In genomic region chr7:46811529-46811928, GRCh38 we compare ENCODE assay signal across 11 cellular contexts.
A peak's percentile ranks its signal among the peaks of the same experiment; 100 is the strongest.
DNase-seq lines count a peak whose midpoint lies in the region; FAIRE-seq and TF ChIP-seq lines count a peak whose summit lies in the region.
"Had no signal": no experiment of that assay in that cellular context is flagged by ENCODE, and none has a peak within 500 bp of the region (broad histone marks: within the 10 kb centered on the region; RNA-seq: fewer than 3 reads in every experiment).

No MANE protein-coding gene starts in this region.

- H4K91ac ChIP-seq in mesenchymal stem cell (ENCODE audit: low read length) = peak overlapping the region; percentile 12

- H3K4ac ChIP-seq in mesenchymal stem cell (ENCODE audit: low read depth in 1 of 2, low read length in 2 of 2) = peak overlapping the region in 1 of 2 experiments; percentile 76

- peak overlapping the region; percentile 85 to 96 for H2BK12ac ChIP-seq in mesenchymal stem cell (ENCODE audit: low read length in 2 of 2)

- H2AK5ac ChIP-seq in mesenchymal stem cell (ENCODE audit: low read length, severe bottlenecking) = peak overlapping the region; percentile 12

- no peak overlapping the region for H3K14ac ChIP-seq in mesenchymal stem cell (ENCODE audit: low read length in 2 of 2)

- peak overlapping the region; percentile 45 for H2BK120ac ChIP-seq in mesenchymal stem cell (ENCODE audit: low read depth, low read length)

- no peak overlapping the region for H3K23ac ChIP-seq in mesenchymal stem cell (ENCODE audit: low read length in 2 of 2)

- H3K4me3 ChIP-seq in AG04449 (ENCODE audit: low read depth, low read length) = no peak overlapping the region
- H3K4me3 ChIP-seq in MG63 = no peak overlapping the region
- H3K4me3 ChIP-seq in mesenchymal stem cell (ENCODE audit: insufficient read depth in 1 of 2, low read depth in 1 of 2, low read length in 2 of 2) = no peak overlapping the region
- no peak overlapping the region for H3K4me3 ChIP-seq in H7 (ENCODE audit: insufficient read depth, low read depth, low read length)

- no peak overlapping the region for H2AFZ ChIP-seq in mesenchymal stem cell (ENCODE audit: low read depth, low read length)

- H3K27me3 ChIP-seq in MG63 (no peaks in the 10 kb centered on the region), mesenchymal stem cell (ENCODE audit: control insufficient read depth in 1 of 2, insufficient read depth in 1 of 2, low read length in 2 of 2) (no peaks in the 10 kb centered on the region), H7 (ENCODE audit: control insufficient read depth, insufficient read depth, low read length) (no peaks in the 10 kb centered on the region)

- TF ChIP-seq CTCF in AG04449 (IDR thresholded peaks at IDR 0.05; ENCODE audit: insufficient read depth, low read length, missing control alignments) = no peak

- H3K27ac ChIP-seq in mesenchymal stem cell (ENCODE audit: low read length, poor library complexity, severe bottlenecking) = no peak overlapping the region

- H3K18ac ChIP-seq in mesenchymal stem cell (ENCODE audit: low read depth in 1 of 2, low read length in 2 of 2) = peak overlapping the region; percentile 87 to 90

- H3K36me3 ChIP-seq in MG63 = no peaks in the 10 kb centered on the region
- no peaks in the 10 kb centered on the region for H3K36me3 ChIP-seq in mesenchymal stem cell (ENCODE audit: control insufficient read depth in 1 of 2, insufficient read depth in 2 of 2, low read depth in 1 of 2, low read length in 2 of 2)
- no peaks in the 10 kb centered on the region for H3K36me3 ChIP-seq in H7 (replicated peaks; ENCODE audit: control insufficient read depth, insufficient read depth, low read length)

- DNase-seq in AG04449 (ENCODE audit: low read depth, low spot score) (peak; percentile 96), MG63 (peak; percentile 91), dedifferentiated amniotic fluid mesenchymal stem cell (ENCODE audit: extremely low spot score) (peak; percentile 42), mesenchymal stem cell (peak; percentile 96), erythroblast (lab: John Stamatoyannopoulos, UW) (no peak), H7 (no peak), GM12892 (ENCODE audit: insufficient read length) (no peak)
- no peak for DNase-seq in activated CD4-positive, alpha-beta T cell treated with anti-CD3 and anti-CD28 coated beads for 1 hour
- DNase-seq: CD4-positive, alpha-beta memory T cell; NCI-H187 treated with DMSO at 0.1 percent for 48 hours; stimulated activated naive CD4-positive, alpha-beta T cell treated with Interleukin-2 at 50 U/mL for 16 hours had no signal

- no peak overlapping the region for H2BK5ac ChIP-seq in mesenchymal stem cell (ENCODE audit: low read depth, low read length, poor library complexity, severe bottlenecking)

- H3K4me2 ChIP-seq in mesenchymal stem cell (ENCODE audit: low read length, poor library complexity, severe bottlenecking) = no peak overlapping the region

- H3K9ac ChIP-seq in mesenchymal stem cell (ENCODE audit: low read length) = peak overlapping the region; percentile 79

- H3K4me1 ChIP-seq in mesenchymal stem cell (ENCODE audit: control insufficient read depth, insufficient read depth, low read depth, low read length) = peaks cover 10% of the 10 kb centered on the region

- CTCF ChIA-PET in AG04449 (lab: Yijun Ruan, JAX) = interaction anchor here (0.8 to 0.9 kb wide), 2 partner anchors 15 to 277 kb away, joined by 3 to 4 read pairs; no protein-coding TSS in a partner anchor

- H4K8ac ChIP-seq in mesenchymal stem cell (ENCODE audit: low read length) = peak overlapping the region; percentile 47

- FAIRE-seq in GM12892 (lab: Jason Lieb, UNC) = no peak

- H3K9me3 ChIP-seq in MG63 = peaks cover 2% of the 10 kb centered on the region
- H3K9me3 ChIP-seq in mesenchymal stem cell (ENCODE audit: control insufficient read depth, low read length) = peaks cover 5% of the 10 kb centered on the region

- H2BK15ac ChIP-seq in mesenchymal stem cell (ENCODE audit: low read depth, poor library complexity, severe bottlenecking) = peak overlapping the region; percentile 30

- TF ChIP-seq POLR2A in erythroblast (IDR thresholded peaks at IDR 0.05; ENCODE audit: low read length) (no peak), GM12892 (IDR thresholded peaks at IDR 0.05; ENCODE audit: low read depth, low read length) (no peak)

- WGBS in mesenchymal stem cell = 0% methylated on average over 2 of the region's 4 CpGs

- no peaks in the 10 kb centered on the region for H3K79me1 ChIP-seq in mesenchymal stem cell (replicated peaks; ENCODE audit: low read length, poor library complexity, severe bottlenecking)

- POLR2A ChIA-PET in AG04449 (lab: Yijun Ruan, JAX) = interaction anchor here (0.7 kb wide), 1 partner anchor 121 kb away, joined by 3 read pairs; no protein-coding TSS in a partner anchor

Comparison
In these comparisons a context has a peak if more than half of its experiments do, and no peak if none do; other contexts are left out.
1. DNase-seq: peak in AG04449 (single experiment), MG63 (single experiment), dedifferentiated amniotic fluid mesenchymal stem cell (single experiment) and mesenchymal stem cell (single experiment); none in activated CD4-positive, alpha-beta T cell treated with anti-CD3 and anti-CD28 coated beads for 1 hour (single experiment), erythroblast (0 of 2), H7 (single experiment) and GM12892 (single experiment).